ENCODE assay signal across 1 cellular context in the genomic region with DNA sequence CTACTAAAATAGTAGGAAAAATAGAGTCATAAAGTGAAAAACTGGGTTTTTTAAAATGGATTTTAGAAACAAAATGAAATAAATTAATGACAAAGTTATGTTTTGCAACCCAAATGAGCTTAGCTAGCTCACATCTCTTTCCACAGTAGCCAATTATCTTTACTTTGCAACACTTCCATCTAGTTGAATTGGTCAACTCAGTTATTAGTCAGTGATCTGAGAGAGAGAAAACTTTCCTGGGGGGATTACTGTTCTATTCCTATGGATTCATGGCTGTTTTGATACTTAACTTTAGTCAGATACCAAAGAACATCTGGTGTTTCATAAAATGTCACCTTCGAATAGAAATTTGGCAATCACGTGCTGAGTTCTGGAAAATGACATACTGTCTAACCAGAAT.
TF ChIP-seq lines count a peak whose summit lies in the region.

No MANE protein-coding gene starts in this region.

TF ChIP-seq in H1, 55 proteins besides CTCF, POLR2A, EP300 and RAD21:
- no peak for TF ChIP-seq SUZ12 (IDR thresholded peaks at IDR 0.05; ENCODE audit: low read length)
- TF ChIP-seq, protein P1, sequence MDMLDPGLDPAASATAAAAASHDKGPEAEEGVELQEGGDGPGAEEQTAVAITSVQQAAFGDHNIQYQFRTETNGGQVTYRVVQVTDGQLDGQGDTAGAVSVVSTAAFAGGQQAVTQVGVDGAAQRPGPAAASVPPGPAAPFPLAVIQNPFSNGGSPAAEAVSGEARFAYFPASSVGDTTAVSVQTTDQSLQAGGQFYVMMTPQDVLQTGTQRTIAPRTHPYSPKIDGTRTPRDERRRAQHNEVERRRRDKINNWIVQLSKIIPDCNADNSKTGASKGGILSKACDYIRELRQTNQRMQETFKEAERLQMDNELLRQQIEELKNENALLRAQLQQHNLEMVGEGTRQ (IDR thresholded peaks at IDR 0.05; ENCODE audit: low read length): no peak
- no peak for TF ChIP-seq TAF7 (optimal IDR thresholded peaks at IDR 0.05; ENCODE audit: borderline replicate concordance, low read depth, low read length)
- TF ChIP-seq KDM5A (IDR thresholded peaks at IDR 0.05; ENCODE audit: low read length): no peak
